Comparison of ENCODE assay signal across 8 cellular contexts in the genomic region with DNA sequence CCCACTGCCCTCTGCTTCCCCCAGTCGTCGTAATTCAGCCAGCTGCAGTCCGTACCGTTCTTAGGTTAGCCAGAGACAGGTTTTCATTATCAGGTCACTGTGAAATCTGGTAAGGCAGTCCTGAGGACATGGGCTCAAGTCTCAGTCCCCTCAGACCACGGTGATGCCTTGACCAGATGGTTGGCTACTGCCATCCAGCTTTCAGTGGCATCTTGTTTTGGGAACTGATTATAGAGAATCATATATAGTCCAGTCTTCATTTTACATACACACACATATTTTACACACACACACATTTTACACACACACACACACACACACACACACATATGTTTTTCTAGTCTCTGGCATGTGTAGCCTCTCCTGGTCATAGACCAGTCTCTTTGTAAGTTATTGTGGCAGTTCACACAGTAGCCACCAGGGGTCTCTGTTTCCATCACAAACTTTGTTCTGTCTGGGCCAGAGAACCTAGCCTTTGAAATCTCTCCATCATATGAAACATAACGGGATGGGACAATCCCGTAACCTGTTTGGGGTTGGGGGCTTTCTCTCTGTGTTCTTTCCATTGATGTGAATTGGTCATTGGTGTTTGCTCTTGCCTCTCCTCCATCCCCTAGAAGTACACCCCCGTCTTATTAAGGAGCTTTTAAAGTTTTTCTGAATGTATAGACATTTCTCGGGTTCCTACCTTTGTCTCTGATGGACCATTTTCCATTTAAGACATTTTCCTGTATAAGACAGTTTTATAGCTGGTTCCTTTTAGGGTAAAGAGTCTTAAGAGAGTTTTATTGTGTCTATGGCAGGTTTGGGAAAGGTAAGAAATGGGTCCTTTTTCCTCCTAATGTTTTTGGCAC.
A peak's percentile ranks its signal among the peaks of the same experiment; 100 is the strongest.
DNase-seq lines count a peak whose midpoint lies in the region; ATAC-seq, FAIRE-seq and TF ChIP-seq lines count a peak whose summit lies in the region.

No MANE protein-coding gene starts in this region.

- H3K4me1 ChIP-seq in HAP-1 = no peaks in the 10 kb centered on the region

- FAIRE-seq in D721Med (lab: Jason Lieb, UNC) = no peak

- H3K27me3 ChIP-seq in HAP-1 (ENCODE audit: low read depth) = no peaks in the 10 kb centered on the region

- ATAC-seq in HG03097 (IDR thresholded peaks at IDR 0.05; ENCODE audit: low FRiP score, unreplicated experiment) = no peak

- in situ Hi-C loops in HAP-1 (cut with MboI; ENCODE audit: low sequenced_read_pairs) = no loop called here

- H3K4me3 ChIP-seq in HAP-1 = no peak overlapping the region
- H3K4me3 ChIP-seq in cardiac fibroblast (replicated peaks in 1 of 2; ENCODE audit: low read depth in 2 of 2, low read length in 2 of 2) = no peak overlapping the region

- TF ChIP-seq CTCF in D721Med (IDR thresholded peaks at IDR 0.05; ENCODE audit: insufficient read depth, missing control alignments) (peak; percentile 87), cardiac fibroblast (IDR thresholded peaks at IDR 0.05; ENCODE audit: low read depth, low read length) (peak; percentile 80)

- peaks cover 17% of the 10 kb centered on the region for H3K36me3 ChIP-seq in HAP-1 (replicated peaks)

- no peaks in the 10 kb centered on the region for H3K9me3 ChIP-seq in HAP-1

- DNase-seq in D721Med (ENCODE audit: insufficient read length, low spot score) (peak; percentile 77), HAP-1 (ENCODE audit: low spot score in 2 of 2) (peak; percentile 65 to 79), NCI-H2227 (lab: John Stamatoyannopoulos, UW; ENCODE audit: unreplicated experiment) (peak; percentile 72), cardiac fibroblast (ENCODE audit: low read depth in 2 of 2) (peak; percentile 85 to 86), kidney tubule cell (ENCODE audit: low spot score) (peak; percentile 73)
- DNase-seq in activated CD4-positive, CD25-positive, alpha-beta regulatory T cell (lab: John Stamatoyannopoulos, UW) = peak; percentile 32 to 76 (median 46)
- DNase-seq in stimulated activated CD4-positive, alpha-beta T cell treated with anti-CD3 and anti-CD28 coated beads, TNF-alpha, amount 100 ng/mL, for 1 hour (ENCODE audit: low read depth in 3 of 3, low spot score in 1 of 3) = peak; percentile 47 to 57 (median 49)
